Comparison of ENCODE assay signal across 21 cellular contexts in genomic region chr1:45952072-45952471, GRCh38.
DNase-seq lines count a peak whose midpoint lies in the region; ATAC-seq and TF ChIP-seq lines count a peak whose summit lies in the region.
"Had no signal": no experiment of that assay in that cellular context is flagged by ENCODE, and none has a peak within 500 bp of the region (broad histone marks: within the 10 kb centered on the region; RNA-seq: fewer than 3 reads in every experiment).

No MANE protein-coding gene starts in this region.

- no peaks in the 10 kb centered on the region for H3K36me3 ChIP-seq in RWPE2 (ENCODE audit: low read depth)

- H3K27me3 ChIP-seq in RWPE2 (ENCODE audit: insufficient read depth, poor library complexity, severe bottlenecking) = no peaks in the 10 kb centered on the region
- H3K27me3 ChIP-seq: BLaER1 had no signal

- H3K4me3 ChIP-seq in RWPE2 (ENCODE audit: severe bottlenecking) = no peak overlapping the region
- H3K4me3 ChIP-seq: BLaER1 had no signal

- TF ChIP-seq CTCF in RWPE2 (IDR thresholded peaks at IDR 0.05; ENCODE audit: poor library complexity, severe bottlenecking) (no peak), nephron progenitor cell (IDR thresholded peaks at IDR 0.05) (no peak)

- H3K27ac Mint-ChIP-seq in nephron progenitor cell = peak overlapping the region; percentile 11
- no peak overlapping the region for H3K27ac Mint-ChIP-seq in activated T-cell treated with anti-CD3 and anti-CD28 coated beads, Interleukin-2, amount 50 U/mL, for 24 hours
- H3K27ac Mint-ChIP-seq: CD4-positive, alpha-beta T cell had no signal

- H3K4me1 ChIP-seq in RWPE2 (ENCODE audit: insufficient read depth, poor library complexity, severe bottlenecking) = peaks cover 33% of the 10 kb centered on the region

- H3K4me3 Mint-ChIP-seq in nephron progenitor cell = no peak overlapping the region
- no peak overlapping the region for H3K4me3 Mint-ChIP-seq in activated T-cell treated with anti-CD3 and anti-CD28 coated beads, Interleukin-2, amount 50 U/mL, for 24 hours
- H3K4me3 Mint-ChIP-seq: CD4-positive, alpha-beta T cell had no signal

- no peaks in the 10 kb centered on the region for H3K9me3 ChIP-seq in RWPE2 (ENCODE audit: severe bottlenecking)

- H3K27ac ChIP-seq in RWPE2 (ENCODE audit: poor library complexity, severe bottlenecking) = peak overlapping the region; percentile 38
- H3K27ac ChIP-seq: BLaER1, KMS-11 had no signal

- peaks cover 2% of the 10 kb centered on the region for H3K27me3 Mint-ChIP-seq in nephron progenitor cell (ENCODE audit: low read depth, poor library complexity)
- H3K27me3 Mint-ChIP-seq in activated T-cell treated with anti-CD3 and anti-CD28 coated beads, Interleukin-2, amount 50 U/mL, for 24 hours = no peaks in the 10 kb centered on the region
- H3K27me3 Mint-ChIP-seq: CD4-positive, alpha-beta T cell had no signal

- H3K36me3 Mint-ChIP-seq in nephron progenitor cell (ENCODE audit: low read depth) = peaks cover 23% of the 10 kb centered on the region
- no peaks in the 10 kb centered on the region for H3K36me3 Mint-ChIP-seq in activated T-cell treated with anti-CD3 and anti-CD28 coated beads, Interleukin-2, amount 50 U/mL, for 24 hours (ENCODE audit: low read depth)

- H3K4me1 Mint-ChIP-seq in nephron progenitor cell = peaks cover 31% of the 10 kb centered on the region
- no peaks in the 10 kb centered on the region for H3K4me1 Mint-ChIP-seq in activated T-cell treated with anti-CD3 and anti-CD28 coated beads, Interleukin-2, amount 50 U/mL, for 24 hours (ENCODE audit: low read depth)

- intact Hi-C loops in left colon (cut with DNase I, micrococcal nuclease) = no loop called here

- peak; percentile 91 for ATAC-seq in RWPE2 (ENCODE audit: low read depth)
- peak; percentile 86 for ATAC-seq in esophagus mucosa
- ATAC-seq in HG02588 (IDR thresholded peaks at IDR 0.05; ENCODE audit: unreplicated experiment) = no peak
- no peak for ATAC-seq in left colon

- peaks cover 18% of the 10 kb centered on the region for H3K9me3 Mint-ChIP-seq in nephron progenitor cell
- peaks cover 3% of the 10 kb centered on the region for H3K9me3 Mint-ChIP-seq in activated T-cell treated with anti-CD3 and anti-CD28 coated beads, Interleukin-2, amount 50 U/mL, for 24 hours
- H3K9me3 Mint-ChIP-seq: CD4-positive, alpha-beta T cell had no signal

- DNase-seq in HPDE6-E6E7 (ENCODE audit: extremely low spot score) (peak; percentile 58), RWPE2 (ENCODE audit: low spot score) (no peak), nephron progenitor cell (no peak), NCI-H128 (lab: John Stamatoyannopoulos, UW; ENCODE audit: unreplicated experiment) (no peak), left colon (no peak)
- no peak for DNase-seq in activated T-cell treated with anti-CD3 and anti-CD28 coated beads, Interleukin-2, amount 50 U/mL, for 24 hours
- DNase-seq: CD4-positive, alpha-beta T cell; COR-L47; DMS79; H7; NCI-H1417; NCI-H1694 treated with DMSO at 0.1 percent for 48 hours; NCI-H2081 treated with DMSO at 0.1 percent for 48 hours; NCI-H2171 treated with DMSO at 0.1 percent for 48 hours; NCI-H524 treated with DMSO at 0.1 percent for 48 hours; NCI-H82; SHP77 had no signal

Comparison
In these comparisons a context has a peak if more than half of its experiments do, and no peak if none do; other contexts are left out.
1. ATAC-seq: peak in RWPE2 (single experiment) and esophagus mucosa (single experiment); none in HG02588 (single experiment) and left colon (single experiment).